ENCODE assay signal across 16 cellular contexts in genomic region chr3:46146021-46146420, GRCh38.
DNase-seq lines count a peak whose midpoint lies in the region; ATAC-seq and TF ChIP-seq lines count a peak whose summit lies in the region.
"Had no signal": no experiment of that assay in that cellular context is flagged by ENCODE, and none has a peak within 500 bp of the region (broad histone marks: within the 10 kb centered on the region; RNA-seq: fewer than 3 reads in every experiment).

No MANE protein-coding gene starts in this region.

- no peak overlapping the region for H3K23ac ChIP-seq in mesendoderm (ENCODE audit: low read length)

- H3K4me3 Mint-ChIP-seq in natural killer cell treated with Interleukin-12 subunit alpha and Interleukin-12 subunit beta and Interleukin-15 and Interleukin-18, amount 100 ng/mL, for 72 hours, result no peak overlapping the region
- no peak overlapping the region for H3K4me3 Mint-ChIP-seq in natural killer cell
- no peak overlapping the region for H3K4me3 Mint-ChIP-seq in dendritic cell treated with granulocyte-macrophage colony-stimulating factor and Interleukin-4, amounts not matched to agents 40 ng/mL and 50 ng/mL, for 4 days
- H3K4me3 Mint-ChIP-seq: CD8-positive, alpha-beta T cell had no signal

- no peaks in the 10 kb centered on the region for H3K36me3 Mint-ChIP-seq in natural killer cell treated with Interleukin-12 subunit alpha and Interleukin-12 subunit beta and Interleukin-15 and Interleukin-18, amount 100 ng/mL, for 72 hours
- H3K36me3 Mint-ChIP-seq in natural killer cell, result no peaks in the 10 kb centered on the region
- H3K36me3 Mint-ChIP-seq in dendritic cell treated with granulocyte-macrophage colony-stimulating factor and Interleukin-4, amounts not matched to agents 40 ng/mL and 50 ng/mL, for 4 days (ENCODE audit: low read depth), result peaks cover 6% of the 10 kb centered on the region
- H3K36me3 Mint-ChIP-seq: CD8-positive, alpha-beta T cell had no signal

- no peak overlapping the region for H3K4me3 ChIP-seq in Jurkat, Clone E6-1 (ENCODE audit: low read length)
- H3K4me3 ChIP-seq in mesendoderm (ENCODE audit: low read length), result no peak overlapping the region
- H3K4me3 ChIP-seq: GM12878, GM23248 had no signal

- intact Hi-C loops in natural killer cell (cut with micrococcal nuclease), result no loop called here
- intact Hi-C loops in dendritic cell treated with granulocyte-macrophage colony-stimulating factor and Interleukin-4, amounts not matched to agents 40 ng/mL and 50 ng/mL, for 4 days (cut with micrococcal nuclease), result no loop called here

- no peak overlapping the region for H3K27ac ChIP-seq in mesendoderm (ENCODE audit: low read depth, low read length)
- H3K27ac ChIP-seq: GM23248 had no signal

- H3K79me1 ChIP-seq in mesendoderm (ENCODE audit: low read length), result no peaks in the 10 kb centered on the region

- H3K79me2 ChIP-seq in mesendoderm (ENCODE audit: control insufficient read depth, insufficient read depth, low read length), result no peaks in the 10 kb centered on the region

- H3K18ac ChIP-seq in mesendoderm (ENCODE audit: low read length), result no peak overlapping the region

- DNase-seq in natural killer cell treated with Interleukin-12 subunit alpha and Interleukin-12 subunit beta and Interleukin-15 and Interleukin-18, amount 100 ng/mL, for 72 hours (ENCODE audit: low spot score), result no peak
- no peak for DNase-seq in natural killer cell
- DNase-seq in Jurkat, Clone E6-1 (ENCODE audit: low read depth, low spot score), result peak; percentile 37
- DNase-seq in mesendoderm, result no peak
- DNase-seq: C1 segment of cervical spinal cord; Caco-2; CD8-positive, alpha-beta T cell; DMS153; EL; GDM1; GM23248; H7; HCEC 1CT had no signal

- H3K56ac ChIP-seq in mesendoderm (ENCODE audit: low read length), result no peak overlapping the region

- no peak overlapping the region for H3K4ac ChIP-seq in mesendoderm (ENCODE audit: low read depth, low read length)

- no peaks in the 10 kb centered on the region for H3K36me3 ChIP-seq in mesendoderm (ENCODE audit: control insufficient read depth, insufficient read depth, low read length)

- H3K9me3 Mint-ChIP-seq in natural killer cell treated with Interleukin-12 subunit alpha and Interleukin-12 subunit beta and Interleukin-15 and Interleukin-18, amount 100 ng/mL, for 72 hours, result peaks cover 4% of the 10 kb centered on the region
- H3K9me3 Mint-ChIP-seq in natural killer cell, result no peaks in the 10 kb centered on the region
- no peaks in the 10 kb centered on the region for H3K9me3 Mint-ChIP-seq in dendritic cell treated with granulocyte-macrophage colony-stimulating factor and Interleukin-4, amounts not matched to agents 40 ng/mL and 50 ng/mL, for 4 days

- TF ChIP-seq CTCF in natural killer cell (IDR thresholded peaks at IDR 0.05), result no peak

- no peaks in the 10 kb centered on the region for H3K27me3 Mint-ChIP-seq in natural killer cell treated with Interleukin-12 subunit alpha and Interleukin-12 subunit beta and Interleukin-15 and Interleukin-18, amount 100 ng/mL, for 72 hours
- H3K27me3 Mint-ChIP-seq in natural killer cell (ENCODE audit: low read depth in 2 of 2), result no peaks in the 10 kb centered on the region
- H3K27me3 Mint-ChIP-seq in dendritic cell treated with granulocyte-macrophage colony-stimulating factor and Interleukin-4, amounts not matched to agents 40 ng/mL and 50 ng/mL, for 4 days, result no peaks in the 10 kb centered on the region

- H2BK15ac ChIP-seq in mesendoderm (replicated peaks; ENCODE audit: low read depth), result no peak overlapping the region

- no peak overlapping the region for H2BK120ac ChIP-seq in mesendoderm (ENCODE audit: low read depth, low read length)

- H3K4me1 Mint-ChIP-seq in natural killer cell treated with Interleukin-12 subunit alpha and Interleukin-12 subunit beta and Interleukin-15 and Interleukin-18, amount 100 ng/mL, for 72 hours (ENCODE audit: low read depth in 2 of 2), result peaks cover 21 to 24% of the 10 kb centered on the region in 2 donors
- peaks cover 25 to 29% of the 10 kb centered on the region in 2 donors for H3K4me1 Mint-ChIP-seq in natural killer cell
- H3K4me1 Mint-ChIP-seq in dendritic cell treated with granulocyte-macrophage colony-stimulating factor and Interleukin-4, amounts not matched to agents 40 ng/mL and 50 ng/mL, for 4 days (ENCODE audit: low read depth), result peaks cover 58% of the 10 kb centered on the region

- H3K4me1 ChIP-seq in mesendoderm (ENCODE audit: control insufficient read depth, low read depth, low read length), result no peaks in the 10 kb centered on the region
- H3K4me1 ChIP-seq: Caco-2 had no signal

- H4K8ac ChIP-seq in mesendoderm (ENCODE audit: low read depth, low read length), result no peak overlapping the region

- no peak overlapping the region for H3K9ac ChIP-seq in mesendoderm (ENCODE audit: low read length)
- H3K9ac ChIP-seq: GM23248 had no signal

- no peak overlapping the region for H2AK5ac ChIP-seq in mesendoderm (ENCODE audit: low read length)

- no peak overlapping the region for H4K5ac ChIP-seq in mesendoderm (ENCODE audit: low read length)

- no CpG with 5 or more reads among the region's 2 CpGs for WGBS in mesendoderm (ENCODE audit: extremely low coverage, insufficient coverage, low lambda C conversion rate)

- peak overlapping the region; percentile 8 to 50 for H3K27ac Mint-ChIP-seq in natural killer cell treated with Interleukin-12 subunit alpha and Interleukin-12 subunit beta and Interleukin-15 and Interleukin-18, amount 100 ng/mL, for 72 hours
- peak overlapping the region in 1 of 2 donors; percentile 26 for H3K27ac Mint-ChIP-seq in natural killer cell
- H3K27ac Mint-ChIP-seq in dendritic cell treated with granulocyte-macrophage colony-stimulating factor and Interleukin-4, amounts not matched to agents 40 ng/mL and 50 ng/mL, for 4 days, result peak overlapping the region; percentile 94
- H3K27ac Mint-ChIP-seq: CD8-positive, alpha-beta T cell had no signal

- no peak overlapping the region for H3K4me2 ChIP-seq in mesendoderm (ENCODE audit: low read length)

- no peak overlapping the region for H2BK5ac ChIP-seq in mesendoderm (ENCODE audit: low read length)

- H3K27me3 ChIP-seq in mesendoderm (ENCODE audit: insufficient read depth, low read length, poor library complexity), result no peaks in the 10 kb centered on the region

- no peak for ATAC-seq in natural killer cell treated with Interleukin-12 subunit alpha and Interleukin-12 subunit beta and Interleukin-15 and Interleukin-18, amount 100 ng/mL, for 72 hours
- ATAC-seq in natural killer cell (no peak), GM18498 (IDR thresholded peaks at IDR 0.05; ENCODE audit: unreplicated experiment) (no peak)
- ATAC-seq: CD8-positive, alpha-beta T cell; GM12878 had no signal
